Comparison of ENCODE assay signal across 8 cellular contexts in genomic region chr17:40075216-40076100, GRCh38. TPM values are rescaled to one million over a fixed set of nuclear protein-coding genes. Genes with fewer than 3 reads are reported as not detected.
DNase-seq lines count a peak whose midpoint lies in the region; ATAC-seq lines count a peak whose summit lies in the region.

No MANE protein-coding gene starts in this region.

- H3K4me3 Mint-ChIP-seq in activated CD4-positive, alpha-beta memory T cell treated with anti-CD3 and anti-CD28 coated beads, Interleukin-2, amount 10 ng/mL, durations not matched to agents 7 days and 5 days = no peak overlapping the region
- H3K4me3 Mint-ChIP-seq in stimulated activated effector memory CD8-positive, alpha-beta T cell treated with anti-CD3 and anti-CD28 coated beads, Interleukin-12 subunit alpha, Interleukin-12 subunit beta, amount 100 ng/mL, for 72 hours = no peak overlapping the region

- H3K36me3 ChIP-seq in effector memory CD4-positive, alpha-beta T cell (ENCODE audit: control insufficient read depth, insufficient read depth, low read length) = peaks cover 21% of the 10 kb centered on the region

- H3K4me3 ChIP-seq in effector memory CD4-positive, alpha-beta T cell (ENCODE audit: insufficient read depth, low read depth, low read length, poor library complexity, severe bottlenecking) = no peak overlapping the region

- intact Hi-C loops in Right ventricle myocardium inferior (cut with DNase I) (no loop called here), cardiac septum (cut with DNase I) (loop anchor here (1.0 kb wide), 1 partner anchor 12 kb away; no protein-coding TSS in a partner anchor)

- H3K27ac ChIP-seq in effector memory CD4-positive, alpha-beta T cell (ENCODE audit: insufficient read depth, low read length, poor library complexity, severe bottlenecking) = no peak overlapping the region

- ATAC-seq in Right ventricle myocardium inferior (peak; percentile 69), HG03457 (IDR thresholded peaks at IDR 0.05; ENCODE audit: unreplicated experiment) (no peak)
- peak; percentile 77 for ATAC-seq in stimulated activated effector memory CD8-positive, alpha-beta T cell treated with anti-CD3 and anti-CD28 coated beads, Interleukin-12 subunit alpha, Interleukin-12 subunit beta, amount 100 ng/mL, for 72 hours

- H3K27me3 Mint-ChIP-seq in activated CD4-positive, alpha-beta memory T cell treated with anti-CD3 and anti-CD28 coated beads, Interleukin-2, amount 10 ng/mL, durations not matched to agents 7 days and 5 days = no peaks in the 10 kb centered on the region

- no peaks in the 10 kb centered on the region for H3K9me3 ChIP-seq in effector memory CD4-positive, alpha-beta T cell (ENCODE audit: control insufficient read depth, low read length)

- peak; percentile 92 for DNase-seq in Right ventricle myocardium inferior (ENCODE audit: missing footprints)
- no peak for DNase-seq in cardiac septum (ENCODE audit: low spot score)
- DNase-seq in NCI-H345 (lab: John Stamatoyannopoulos, UW) = peak; percentile 72
- peak; percentile 67 for DNase-seq in activated CD4-positive, alpha-beta memory T cell treated with anti-CD3 and anti-CD28 coated beads, Interleukin-2, amount 10 ng/mL, durations not matched to agents 7 days and 5 days
- peak in 2 of 3 donors; percentile 47 to 53 for DNase-seq in effector memory CD4-positive, alpha-beta T cell
- DNase-seq in midbrain (lab: John Stamatoyannopoulos, UW) = peak; percentile 89
- DNase-seq in stimulated activated effector memory CD8-positive, alpha-beta T cell treated with anti-CD3 and anti-CD28 coated beads, Interleukin-12 subunit alpha, Interleukin-12 subunit beta, amount 100 ng/mL, for 72 hours (ENCODE audit: low spot score in 2 of 2) = peak; percentile 66 to 86

- peak overlapping the region; percentile 19 for H3K27ac Mint-ChIP-seq in activated CD4-positive, alpha-beta memory T cell treated with anti-CD3 and anti-CD28 coated beads, Interleukin-2, amount 10 ng/mL, durations not matched to agents 7 days and 5 days
- peak overlapping the region; percentile 77 for H3K27ac Mint-ChIP-seq in stimulated activated effector memory CD8-positive, alpha-beta T cell treated with anti-CD3 and anti-CD28 coated beads, Interleukin-12 subunit alpha, Interleukin-12 subunit beta, amount 100 ng/mL, for 72 hours

- CTCF ChIA-PET in activated CD4-positive, alpha-beta memory T cell treated with anti-CD3 and anti-CD28 coated beads, Interleukin-2, amount 10 ng/mL, durations not matched to agents 7 days and 5 days (lab: Charles Lee) = interaction anchor here (0.6 to 4.0 kb wide), 41 partner anchors 10 to 474 kb away, joined by 3 to 60 read pairs (median 4); partner anchors contain the start of genes CASC3, MED24, NR1D1 and PSMD3

- H3K9me3 Mint-ChIP-seq in activated CD4-positive, alpha-beta memory T cell treated with anti-CD3 and anti-CD28 coated beads, Interleukin-2, amount 10 ng/mL, durations not matched to agents 7 days and 5 days = no peaks in the 10 kb centered on the region
- H3K9me3 Mint-ChIP-seq in stimulated activated effector memory CD8-positive, alpha-beta T cell treated with anti-CD3 and anti-CD28 coated beads, Interleukin-12 subunit alpha, Interleukin-12 subunit beta, amount 100 ng/mL, for 72 hours = no peaks in the 10 kb centered on the region

- no peaks in the 10 kb centered on the region for H3K36me3 Mint-ChIP-seq in activated CD4-positive, alpha-beta memory T cell treated with anti-CD3 and anti-CD28 coated beads, Interleukin-2, amount 10 ng/mL, durations not matched to agents 7 days and 5 days (ENCODE audit: low read depth)
- peaks cover 6% of the 10 kb centered on the region for H3K36me3 Mint-ChIP-seq in stimulated activated effector memory CD8-positive, alpha-beta T cell treated with anti-CD3 and anti-CD28 coated beads, Interleukin-12 subunit alpha, Interleukin-12 subunit beta, amount 100 ng/mL, for 72 hours

- peaks cover 29% of the 10 kb centered on the region for H3K4me1 ChIP-seq in effector memory CD4-positive, alpha-beta T cell (ENCODE audit: control insufficient read depth, insufficient read depth, low read length, poor library complexity, severe bottlenecking)

- peaks cover 12% of the 10 kb centered on the region for H3K4me1 Mint-ChIP-seq in activated CD4-positive, alpha-beta memory T cell treated with anti-CD3 and anti-CD28 coated beads, Interleukin-2, amount 10 ng/mL, durations not matched to agents 7 days and 5 days
- H3K4me1 Mint-ChIP-seq in stimulated activated effector memory CD8-positive, alpha-beta T cell treated with anti-CD3 and anti-CD28 coated beads, Interleukin-12 subunit alpha, Interleukin-12 subunit beta, amount 100 ng/mL, for 72 hours = peaks cover 52% of the 10 kb centered on the region

- no peaks in the 10 kb centered on the region for H3K27me3 ChIP-seq in effector memory CD4-positive, alpha-beta T cell (replicated peaks; ENCODE audit: control insufficient read depth, insufficient read depth, low read length, poor library complexity, severe bottlenecking)

- POLR2A ChIA-PET in activated CD4-positive, alpha-beta memory T cell treated with anti-CD3 and anti-CD28 coated beads, Interleukin-2, amount 10 ng/mL, durations not matched to agents 7 days and 5 days (lab: Charles Lee) = interaction anchor here (0.7 to 4.6 kb wide), 8 partner anchors 15 to 64 kb away, joined by 3 to 35 read pairs (median 4); partner anchors contain the start of genes MED24 and NR1D1

RNA-seq across cellular contexts. Expression of gene THRA, which starts 12.7 kb away (rescaled TPM):
- total RNA-seq in Right ventricle myocardium inferior (88.3 TPM), cardiac septum (66.8 TPM)
- 1 to 10 TPM; 8.4 TPM for total RNA-seq in activated CD4-positive, alpha-beta memory T cell treated with anti-CD3 and anti-CD28 coated beads, Interleukin-2, amount 10 ng/mL, durations not matched to agents 7 days and 5 days

RNA-seq across cellular contexts. Expression of gene MED24, which starts 21.2 kb away (rescaled TPM):
- total RNA-seq in Right ventricle myocardium inferior = 53.9 TPM
- total RNA-seq in cardiac septum = 56.4 TPM
- total RNA-seq in activated CD4-positive, alpha-beta memory T cell treated with anti-CD3 and anti-CD28 coated beads, Interleukin-2, amount 10 ng/mL, durations not matched to agents 7 days and 5 days = 10 to 100 TPM; 82.2 to 84.2 TPM

RNA-seq across cellular contexts. Expression of gene NR1D1, which starts 24.9 kb away (rescaled TPM):
- total RNA-seq in Right ventricle myocardium inferior (24.9 TPM), cardiac septum (25.8 TPM)
- total RNA-seq in activated CD4-positive, alpha-beta memory T cell treated with anti-CD3 and anti-CD28 coated beads, Interleukin-2, amount 10 ng/mL, durations not matched to agents 7 days and 5 days = 1 to 10 TPM; 5.2 to 5.9 TPM

RNA-seq across cellular contexts. Expression of gene MSL1, which starts 46.3 kb away (rescaled TPM):
- total RNA-seq in Right ventricle myocardium inferior = 51.4 TPM
- 53.7 TPM for total RNA-seq in cardiac septum
- 100 to 1,000 TPM; 102 to 103 TPM for total RNA-seq in activated CD4-positive, alpha-beta memory T cell treated with anti-CD3 and anti-CD28 coated beads, Interleukin-2, amount 10 ng/mL, durations not matched to agents 7 days and 5 days
